ENCODE assay signal across 8 cellular contexts in the genomic region with DNA sequence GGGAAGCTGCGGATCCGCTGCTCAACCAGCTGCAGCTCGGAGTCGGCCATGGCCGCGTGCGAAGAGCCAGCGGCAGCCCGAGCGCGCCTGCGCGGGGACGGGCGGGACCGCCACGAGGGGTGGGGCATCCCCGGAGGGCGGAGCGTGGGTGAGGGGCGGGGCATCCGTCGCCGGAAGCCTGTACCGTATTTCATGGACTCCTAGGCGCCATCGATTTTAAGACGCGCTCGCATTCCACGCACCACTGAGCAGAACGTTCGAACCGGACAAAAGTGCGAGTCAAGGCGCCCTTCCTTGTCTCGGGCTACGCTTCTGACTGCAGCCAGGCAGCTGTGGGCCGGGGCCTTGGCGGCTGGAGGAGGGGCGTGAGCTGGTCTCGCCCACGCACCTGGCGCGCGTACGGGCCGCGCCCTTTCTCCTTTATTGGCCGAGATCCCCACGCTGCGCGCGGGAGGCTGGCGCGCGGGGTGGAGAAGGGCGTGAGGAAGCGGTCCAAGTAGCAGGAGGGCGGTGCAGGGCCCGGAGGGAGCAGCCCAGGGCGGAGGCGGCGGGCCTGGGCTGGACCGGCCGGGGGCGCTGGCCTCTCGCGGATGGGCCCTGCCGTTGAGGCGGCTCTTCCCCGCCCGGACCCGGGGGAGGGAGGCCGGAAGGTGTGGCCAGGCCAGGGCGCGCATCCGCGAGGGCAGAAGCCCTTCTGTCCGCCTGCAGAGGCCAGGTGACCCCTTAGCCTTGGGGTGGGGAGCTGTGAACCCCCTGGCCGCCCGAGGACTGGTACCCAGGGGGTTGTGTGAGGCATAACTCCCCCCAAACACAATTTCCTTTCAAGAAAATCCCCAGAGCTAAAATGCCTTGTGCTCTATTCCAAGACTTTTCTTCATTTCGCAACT. TPM values are rescaled to one million over a fixed set of nuclear protein-coding genes. Genes with fewer than 3 reads are reported as not detected.
DNase-seq lines count a peak whose midpoint lies in the region; ATAC-seq and TF ChIP-seq lines count a peak whose summit lies in the region.

Gene APRT (minus strand): TSS at position 79 of the 887 bp plus-strand sequence. CDS start 29 bp downstream, at position 50.

- H3K4me2 ChIP-seq in BLaER1 treated with 17β-estradiol and CSF1 and Interleukin-3, amounts not matched to agents 10 nM and 100 nM, result peak within 1 kb of the TSS; percentile 93 to 99 (median 97)

- H3K4me3 Mint-ChIP-seq in activated CD4-positive, alpha-beta T cell treated with anti-CD3 and anti-CD28 coated beads, Interleukin-2, amount 10 ng/mL, durations not matched to agents 7 days and 5 days, result peak within 1 kb of the TSS; percentile 85

- ATAC-seq in GM19328 (IDR thresholded peaks at IDR 0.05; ENCODE audit: unreplicated experiment) (peak; percentile 69), HG03469 (IDR thresholded peaks at IDR 0.05; ENCODE audit: unreplicated experiment) (peak; percentile 53), left lobe of liver (peak; percentile 89)

- H3K4me3 ChIP-seq in BLaER1 treated with 17β-estradiol and CSF1 and Interleukin-3, amounts not matched to agents 10 nM and 100 nM, result peak within 1 kb of the TSS; percentile 61 to 81 (median 72)
- peak within 1 kb of the TSS; percentile 79 for H3K4me3 ChIP-seq in coronary artery

- H3K4me1 ChIP-seq in BLaER1 treated with 17β-estradiol and CSF1 and Interleukin-3, amounts not matched to agents 10 nM and 100 nM, result peaks cover 34 to 68% (median 49%) of the 10 kb centered on the region in 10 experiments

- no peaks in the 10 kb centered on the region for H3K27me3 ChIP-seq in BLaER1 treated with 17β-estradiol and CSF1 and Interleukin-3, amounts not matched to agents 10 nM and 100 nM

- peak within 1 kb of the TSS; percentile 98 for H3K27ac Mint-ChIP-seq in activated CD4-positive, alpha-beta T cell treated with anti-CD3 and anti-CD28 coated beads, Interleukin-2, amount 10 ng/mL, durations not matched to agents 7 days and 5 days

- H3K9me3 ChIP-seq in BLaER1 treated with 17β-estradiol and CSF1 and Interleukin-3, amounts not matched to agents 10 nM and 100 nM (replicated peaks in 1 of 11), result peaks cover 0 to 8% (median 5%) of the 10 kb centered on the region in 11 experiments; a peak in 11 of 22 replicates

- H3K9me3 Mint-ChIP-seq in activated CD4-positive, alpha-beta T cell treated with anti-CD3 and anti-CD28 coated beads, Interleukin-2, amount 10 ng/mL, durations not matched to agents 7 days and 5 days, result no peaks in the 10 kb centered on the region

- H3K9ac ChIP-seq in BLaER1 treated with 17β-estradiol and CSF1 and Interleukin-3, amounts not matched to agents 10 nM and 100 nM, result peak within 1 kb of the TSS; percentile 85 to 97 (median 90)

- no peak for TF ChIP-seq CTCF in coronary artery (IDR thresholded peaks at IDR 0.05)

- H3K27me3 Mint-ChIP-seq in activated CD4-positive, alpha-beta T cell treated with anti-CD3 and anti-CD28 coated beads, Interleukin-2, amount 10 ng/mL, durations not matched to agents 7 days and 5 days, result no peaks in the 10 kb centered on the region

- CTCF ChIA-PET in activated CD4-positive, alpha-beta T cell treated with anti-CD3 and anti-CD28 coated beads, Interleukin-2, amount 10 ng/mL, durations not matched to agents 7 days and 5 days (lab: Charles Lee), result interaction anchor here (0.8 to 2.6 kb wide), 11 partner anchors 9 to 404 kb away, joined by 3 to 11 read pairs (median 4); partner anchors contain the start of gene CDT1

- POLR2A ChIA-PET in activated CD4-positive, alpha-beta T cell treated with anti-CD3 and anti-CD28 coated beads, Interleukin-2, amount 10 ng/mL, durations not matched to agents 7 days and 5 days (lab: Charles Lee), result interaction anchor here (0.5 to 0.7 kb wide), 2 partner anchors 30 to 1290 kb away, joined by 3 to 5 read pairs; no protein-coding TSS in a partner anchor

- H4K20me1 ChIP-seq in BLaER1 treated with 17β-estradiol and CSF1 and Interleukin-3, amounts not matched to agents 10 nM and 100 nM, result peaks cover 14 to 64% (median 50%) of the 10 kb centered on the region in 11 experiments; a peak in 21 of 22 replicates

- peak within 1 kb of the TSS; percentile 80 to 99 (median 95) for H3K27ac ChIP-seq in BLaER1 treated with 17β-estradiol and CSF1 and Interleukin-3, amounts not matched to agents 10 nM and 100 nM
- peak within 1 kb of the TSS; percentile 76 to 89 for H3K27ac ChIP-seq in coronary artery

- peaks cover 19 to 33% (median 32%) of the 10 kb centered on the region in 11 experiments for H3K36me3 ChIP-seq in BLaER1 treated with 17β-estradiol and CSF1 and Interleukin-3, amounts not matched to agents 10 nM and 100 nM

- DNase-seq in NCI-H526 (lab: John Stamatoyannopoulos, UW) (peak; percentile 62 to 90), coronary artery (ENCODE audit: low spot score) (peak; percentile 96), left lobe of liver (ENCODE audit: low spot score) (peak; percentile 97)
- peak; percentile 96 for DNase-seq in activated CD4-positive, alpha-beta T cell treated with anti-CD3 and anti-CD28 coated beads, Interleukin-2, amount 10 ng/mL, durations not matched to agents 7 days and 5 days
- DNase-seq in stimulated activated CD4-positive, alpha-beta T cell treated with anti-CD3 and anti-CD28 coated beads, Interleukin-2, amount 100 ng/mL, for 24 hours, result peak; percentile 97 to 98

- H3K4me1 Mint-ChIP-seq in activated CD4-positive, alpha-beta T cell treated with anti-CD3 and anti-CD28 coated beads, Interleukin-2, amount 10 ng/mL, durations not matched to agents 7 days and 5 days, result peaks cover 22% of the 10 kb centered on the region

- H3K36me3 Mint-ChIP-seq in activated CD4-positive, alpha-beta T cell treated with anti-CD3 and anti-CD28 coated beads, Interleukin-2, amount 10 ng/mL, durations not matched to agents 7 days and 5 days (ENCODE audit: low read depth), result peaks cover 14% of the 10 kb centered on the region

RNA-seq across cellular contexts. Expression of gene APRT, which starts in this region (rescaled TPM):
- 100 to 1,000 TPM in 1 of 2 experiments, 10 to 100 TPM in 1; 86.2 to 112 TPM for total RNA-seq in activated CD4-positive, alpha-beta T cell treated with anti-CD3 and anti-CD28 coated beads, Interleukin-2, amount 10 ng/mL, durations not matched to agents 7 days and 5 days
- 68.9 TPM for total RNA-seq in left lobe of liver

Comparison
In these comparisons a context has a peak if more than half of its experiments do, and no peak if none do; other contexts are left out.
1. Peak in every context shown above with its lines: DNase-seq, ATAC-seq, H3K4me3 ChIP-seq and H3K27ac ChIP-seq.